In the genomic region with DNA sequence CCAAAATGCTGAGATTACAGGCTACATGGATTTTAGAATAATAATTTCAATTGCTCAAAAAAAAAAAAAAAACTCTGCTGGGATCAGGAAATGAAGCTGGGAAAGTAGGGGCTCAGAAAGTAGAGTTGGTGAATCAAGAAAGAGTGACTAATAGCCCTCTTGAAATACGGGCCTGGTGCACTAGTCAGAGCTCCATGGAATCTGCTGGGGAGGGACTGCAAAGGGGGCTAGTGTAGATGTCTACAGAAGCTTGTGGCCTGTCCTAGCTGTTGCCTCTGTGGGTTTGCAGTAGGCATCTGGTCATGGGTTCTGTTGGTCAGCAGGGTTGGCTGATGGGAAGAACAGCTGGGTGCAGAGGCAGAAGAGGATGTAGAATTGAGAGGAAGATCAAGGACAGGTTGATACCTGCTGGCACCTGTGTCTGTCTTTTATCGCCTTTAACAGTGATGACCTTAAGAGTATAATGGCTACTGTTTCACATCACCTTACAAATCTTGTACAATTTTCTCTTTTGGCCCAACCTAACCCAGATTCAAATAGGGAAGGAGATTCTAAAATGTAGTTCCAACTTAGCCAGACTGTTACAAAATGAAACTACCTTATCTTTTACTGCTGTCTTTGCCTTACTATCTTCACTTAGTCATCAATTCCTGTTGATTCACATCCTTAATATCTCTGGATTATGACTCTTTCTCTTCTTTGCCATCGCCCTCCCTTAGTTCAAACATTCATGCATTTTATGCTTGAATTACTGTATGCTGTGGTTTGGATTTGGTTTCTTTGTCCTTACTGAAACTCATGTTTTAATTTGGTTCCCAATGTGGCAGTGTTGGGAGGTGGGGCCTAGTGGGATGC, we compare ENCODE assay signal across 1 cellular context.
TF ChIP-seq lines count a peak whose summit lies in the region.

No MANE protein-coding gene starts in this region.

TF ChIP-seq in SK-N-SH treated with all-trans-retinoic acid at 6 μM for 48 hours, 23 proteins besides CTCF, POLR2A, EP300 and RAD21 (continued from another document):
- TF ChIP-seq TSHZ2 (CRISPR knock-in tag; IDR thresholded peaks at IDR 0.05) (no peak), RARB (CRISPR knock-in tag; IDR thresholded peaks at IDR 0.05) (no peak), ZNF70 (CRISPR knock-in tag; IDR thresholded peaks at IDR 0.05) (no peak), ZNF8 (CRISPR knock-in tag; IDR thresholded peaks at IDR 0.05) (no peak), GLIS3 (CRISPR knock-in tag; IDR thresholded peaks at IDR 0.05) (no peak), POU6F1 (CRISPR knock-in tag; IDR thresholded peaks at IDR 0.05; ENCODE audit: borderline replicate concordance, low read depth) (no peak), CSDC2 (CRISPR knock-in tag; IDR thresholded peaks at IDR 0.05) (no peak), ARNTL (CRISPR knock-in tag; IDR thresholded peaks at IDR 0.05; ENCODE audit: borderline replicate concordance, low read depth) (no peak)
